1 cellular context compared by ENCODE assay signal in the genomic region with DNA sequence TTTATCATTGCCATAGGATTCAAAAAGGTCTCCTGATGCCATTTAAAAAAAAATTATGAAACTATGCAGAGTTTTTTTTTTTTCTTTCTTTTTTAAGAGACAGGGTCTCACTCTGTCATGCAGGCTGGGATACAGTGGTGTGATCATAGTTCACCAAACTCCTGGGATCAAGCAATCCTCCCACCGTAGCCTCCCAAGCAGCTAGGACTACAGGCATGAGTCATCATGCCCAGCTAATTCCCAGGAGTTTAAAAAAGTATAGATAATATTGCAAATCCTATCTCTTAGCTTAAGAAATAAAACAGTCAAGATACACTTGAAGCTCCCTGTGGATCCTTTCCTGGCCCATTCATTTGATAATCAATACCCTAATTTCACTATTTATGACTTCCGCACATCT.
TF ChIP-seq lines count a peak whose summit lies in the region.

No MANE protein-coding gene starts in this region.

TF ChIP-seq in IMR-90, 13 proteins besides CTCF, POLR2A, EP300 and RAD21 (continued from another document):
- TF ChIP-seq, protein P1, sequence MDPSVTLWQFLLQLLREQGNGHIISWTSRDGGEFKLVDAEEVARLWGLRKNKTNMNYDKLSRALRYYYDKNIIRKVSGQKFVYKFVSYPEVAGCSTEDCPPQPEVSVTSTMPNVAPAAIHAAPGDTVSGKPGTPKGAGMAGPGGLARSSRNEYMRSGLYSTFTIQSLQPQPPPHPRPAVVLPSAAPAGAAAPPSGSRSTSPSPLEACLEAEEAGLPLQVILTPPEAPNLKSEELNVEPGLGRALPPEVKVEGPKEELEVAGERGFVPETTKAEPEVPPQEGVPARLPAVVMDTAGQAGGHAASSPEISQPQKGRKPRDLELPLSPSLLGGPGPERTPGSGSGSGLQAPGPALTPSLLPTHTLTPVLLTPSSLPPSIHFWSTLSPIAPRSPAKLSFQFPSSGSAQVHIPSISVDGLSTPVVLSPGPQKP (IDR thresholded peaks at IDR 0.05; ENCODE audit: borderline replicate concordance, low read depth, low read length) = no peak
- no peak for TF ChIP-seq RFX5 (IDR thresholded peaks at IDR 0.05; ENCODE audit: low read depth, low read length)
TF ChIP-seq in IMR-90: peak in this region for 1.
